ENCODE assay signal across 25 cellular contexts in the genomic region with DNA sequence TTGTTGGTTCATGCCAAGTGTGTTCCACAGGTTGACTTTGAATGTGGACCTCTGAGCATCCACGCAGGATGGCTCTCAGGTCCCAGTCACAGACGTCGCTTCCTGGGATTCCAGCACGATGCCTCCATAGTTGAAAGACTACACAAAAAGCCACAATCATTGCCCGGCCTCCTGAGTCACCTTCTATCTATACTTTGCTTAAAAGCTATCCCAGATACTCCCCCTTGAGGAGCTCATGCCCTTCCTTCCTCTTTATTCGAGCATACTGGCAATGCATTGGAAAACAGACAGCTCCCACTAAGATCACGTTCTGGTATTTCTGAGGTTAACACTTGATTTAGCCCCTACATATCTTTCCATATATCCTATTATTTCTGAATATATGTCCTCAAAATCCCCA.
"Had no signal": no experiment of that assay in that cellular context is flagged by ENCODE, and none has a peak within 500 bp of the region (broad histone marks: within the 10 kb centered on the region; RNA-seq: fewer than 3 reads in every experiment).

No MANE protein-coding gene starts in this region.

- DNase-seq: activated CD4-positive, alpha-beta T cell treated with anti-CD3 and anti-CD28 coated beads for 1 hour; activated CD8-positive, alpha-beta memory T cell treated with anti-CD3 and anti-CD28 coated beads for 24 hours; activated CD8-positive, alpha-beta memory T cell treated with anti-CD3 and anti-CD28 coated beads, Interleukin-2, amount 50 U/mL, for 48 hours; activated naive CD4-positive, alpha-beta T cell treated with anti-CD3 and anti-CD28 coated beads for 36 hours; activated naive CD8-positive, alpha-beta T cell treated with anti-CD3 and anti-CD28 coated beads, Interleukin-2, amount 10 ng/mL, durations not matched to agents 7 days and 5 days; activated T-cell treated with anti-CD3 and anti-CD28 coated beads, Interleukin-2, amount 50 U/mL, for 4 hours; amniotic stem cell; dorsolateral prefrontal cortex; effector memory CD8-positive, alpha-beta T cell; esophagus squamous epithelium; gastrocnemius medialis; head of caudate nucleus; hypothalamus; left ventricle myocardium inferior; stimulated activated CD4-positive, alpha-beta T cell treated with anti-CD3 and anti-CD28 coated beads, Interleukin-4, amount 100 ng/mL, for 24 hours; substantia nigra; T-cell; tibial artery; WERI-Rb-1 had no signal

- H3K4me1 ChIP-seq: breast epithelium, tibial artery had no signal

- H3K27me3 ChIP-seq: breast epithelium, dorsolateral prefrontal cortex, esophagus squamous epithelium, gastrocnemius medialis, tibial artery had no signal

- H3K27ac ChIP-seq: breast epithelium, dorsolateral prefrontal cortex, esophagus squamous epithelium, gastrocnemius medialis, left ventricle myocardium inferior, tibial artery, WERI-Rb-1 had no signal

- H3K9me3 Mint-ChIP-seq: activated naive CD4-positive, alpha-beta T cell treated with anti-CD3 and anti-CD28 coated beads for 36 hours; activated naive CD8-positive, alpha-beta T cell treated with anti-CD3 and anti-CD28 coated beads, Interleukin-2, amount 10 ng/mL, durations not matched to agents 7 days and 5 days; activated T-cell treated with anti-CD3 and anti-CD28 coated beads, Interleukin-2, amount 50 U/mL, for 4 hours; central memory CD8-positive, alpha-beta T cell; effector memory CD8-positive, alpha-beta T cell; mesothelial cell of epicardium; natural killer cell treated with Interleukin-12 subunit alpha and Interleukin-12 subunit beta and Interleukin-15 and Interleukin-18, amount 100 ng/mL, for 72 hours; stimulated activated naive CD8-positive, alpha-beta T cell treated with anti-CD3 and anti-CD28 coated beads, Interleukin-15, Interleukin-2, amounts not matched to agents 100 ng/mL and 50 ng/mL, for 24 hours; T-cell had no signal

- H3K27ac Mint-ChIP-seq: activated naive CD4-positive, alpha-beta T cell treated with anti-CD3 and anti-CD28 coated beads for 36 hours; activated naive CD8-positive, alpha-beta T cell treated with anti-CD3 and anti-CD28 coated beads, Interleukin-2, amount 10 ng/mL, durations not matched to agents 7 days and 5 days; effector memory CD8-positive, alpha-beta T cell; mesothelial cell of epicardium; natural killer cell treated with Interleukin-12 subunit alpha and Interleukin-12 subunit beta and Interleukin-15 and Interleukin-18, amount 100 ng/mL, for 72 hours; progenitor cell of endocrine pancreas; stimulated activated naive CD8-positive, alpha-beta T cell treated with anti-CD3 and anti-CD28 coated beads, Interleukin-15, Interleukin-2, amounts not matched to agents 100 ng/mL and 50 ng/mL, for 24 hours; T-cell had no signal

- H3K27me3 Mint-ChIP-seq: activated naive CD8-positive, alpha-beta T cell treated with anti-CD3 and anti-CD28 coated beads, Interleukin-2, amount 10 ng/mL, durations not matched to agents 7 days and 5 days; central memory CD8-positive, alpha-beta T cell; effector memory CD8-positive, alpha-beta T cell; natural killer cell treated with Interleukin-12 subunit alpha and Interleukin-12 subunit beta and Interleukin-15 and Interleukin-18, amount 100 ng/mL, for 72 hours; progenitor cell of endocrine pancreas; stimulated activated naive CD8-positive, alpha-beta T cell treated with anti-CD3 and anti-CD28 coated beads, Interleukin-15, Interleukin-2, amounts not matched to agents 100 ng/mL and 50 ng/mL, for 24 hours; T-cell had no signal

- H3K4me3 ChIP-seq: breast epithelium, dorsolateral prefrontal cortex, esophagus squamous epithelium, gastrocnemius medialis, left ventricle myocardium inferior, tibial artery had no signal

- H3K9me3 ChIP-seq: breast epithelium, esophagus squamous epithelium, gastrocnemius medialis, left ventricle myocardium inferior, tibial artery had no signal

- H3K4me3 Mint-ChIP-seq: activated naive CD4-positive, alpha-beta T cell treated with anti-CD3 and anti-CD28 coated beads for 36 hours; activated naive CD8-positive, alpha-beta T cell treated with anti-CD3 and anti-CD28 coated beads, Interleukin-2, amount 10 ng/mL, durations not matched to agents 7 days and 5 days; activated T-cell treated with anti-CD3 and anti-CD28 coated beads, Interleukin-2, amount 50 U/mL, for 4 hours; central memory CD8-positive, alpha-beta T cell; effector memory CD8-positive, alpha-beta T cell; mesothelial cell of epicardium; natural killer cell treated with Interleukin-12 subunit alpha and Interleukin-12 subunit beta and Interleukin-15 and Interleukin-18, amount 100 ng/mL, for 72 hours; stimulated activated naive CD8-positive, alpha-beta T cell treated with anti-CD3 and anti-CD28 coated beads, Interleukin-15, Interleukin-2, amounts not matched to agents 100 ng/mL and 50 ng/mL, for 24 hours; T-cell had no signal
